Comparison of ENCODE assay signal across 8 cellular contexts in genomic region chr16:73036074-73036826, GRCh38. TPM values are rescaled to one million over a fixed set of nuclear protein-coding genes. Genes with fewer than 3 reads are reported as not detected.
DNase-seq lines count a peak whose midpoint lies in the region; ATAC-seq and TF ChIP-seq lines count a peak whose summit lies in the region.

No MANE protein-coding gene starts in this region.

- POLR2A ChIA-PET in activated naive CD8-positive, alpha-beta T cell treated with anti-CD3 and anti-CD28 coated beads, Interleukin-2, amount 10 ng/mL, durations not matched to agents 7 days and 5 days (lab: Charles Lee): interaction anchor here (0.6 kb wide), 1 partner anchor 902 kb away, joined by 3 read pairs; no protein-coding TSS in a partner anchor

- H3K27ac Mint-ChIP-seq in activated naive CD8-positive, alpha-beta T cell treated with anti-CD3 and anti-CD28 coated beads, Interleukin-2, amount 10 ng/mL, durations not matched to agents 7 days and 5 days: peak overlapping the region; percentile 31
- H3K27ac Mint-ChIP-seq in activated naive CD8-positive, alpha-beta T cell treated with anti-CD3 and anti-CD28 coated beads for 36 hours: no peak overlapping the region
- H3K27ac Mint-ChIP-seq in type B pancreatic cell: peak overlapping the region; percentile 94
- no peak overlapping the region for H3K27ac Mint-ChIP-seq in effector memory CD8-positive, alpha-beta T cell

- TF ChIP-seq CTCF in foreskin keratinocyte (conservative IDR thresholded peaks at IDR 0.05): no peak
- peak; percentile 60 for TF ChIP-seq CTCF in type B pancreatic cell (conservative IDR thresholded peaks at IDR 0.05)

- H3K4me1 Mint-ChIP-seq in activated naive CD8-positive, alpha-beta T cell treated with anti-CD3 and anti-CD28 coated beads, Interleukin-2, amount 10 ng/mL, durations not matched to agents 7 days and 5 days: peaks cover 24% of the 10 kb centered on the region
- peaks cover 14% of the 10 kb centered on the region for H3K4me1 Mint-ChIP-seq in activated naive CD8-positive, alpha-beta T cell treated with anti-CD3 and anti-CD28 coated beads for 36 hours
- H3K4me1 Mint-ChIP-seq in type B pancreatic cell (ENCODE audit: unreplicated experiment): peaks cover 70% of the 10 kb centered on the region
- H3K4me1 Mint-ChIP-seq in effector memory CD8-positive, alpha-beta T cell (ENCODE audit: low read depth in 2 of 2): peaks cover 0 to 4% of the 10 kb centered on the region in 2 donors

- DNase-seq in activated naive CD8-positive, alpha-beta T cell treated with anti-CD3 and anti-CD28 coated beads, Interleukin-2, amount 10 ng/mL, durations not matched to agents 7 days and 5 days: no peak
- no peak for DNase-seq in activated naive CD8-positive, alpha-beta T cell treated with anti-CD3 and anti-CD28 coated beads for 36 hours
- no peak for DNase-seq in foreskin keratinocyte
- DNase-seq in type B pancreatic cell (ENCODE audit: extremely low spot score, unreplicated experiment): no peak
- DNase-seq in NCI-H2081 treated with DMSO at 0.1 percent for 48 hours (lab: John Stamatoyannopoulos, UW): no peak
- no peak for DNase-seq in SK-N-DZ (ENCODE audit: low spot score)
- no peak for DNase-seq in effector memory CD8-positive, alpha-beta T cell

- H3K4me3 Mint-ChIP-seq in activated naive CD8-positive, alpha-beta T cell treated with anti-CD3 and anti-CD28 coated beads, Interleukin-2, amount 10 ng/mL, durations not matched to agents 7 days and 5 days: peak overlapping the region; percentile 32
- H3K4me3 Mint-ChIP-seq in activated naive CD8-positive, alpha-beta T cell treated with anti-CD3 and anti-CD28 coated beads for 36 hours: no peak overlapping the region
- H3K4me3 Mint-ChIP-seq in type B pancreatic cell: peak overlapping the region; percentile 83
- H3K4me3 Mint-ChIP-seq in effector memory CD8-positive, alpha-beta T cell: no peak overlapping the region

- ATAC-seq in activated naive CD8-positive, alpha-beta T cell treated with anti-CD3 and anti-CD28 coated beads, Interleukin-2, amount 10 ng/mL, durations not matched to agents 7 days and 5 days (ENCODE audit: low read depth): no peak
- ATAC-seq in HG03064 (IDR thresholded peaks at IDR 0.05; ENCODE audit: low read depth, unreplicated experiment): peak; percentile 66
- ATAC-seq in foreskin keratinocyte: peak; percentile 16
- ATAC-seq in effector memory CD8-positive, alpha-beta T cell (replicated peaks): no peak

- H3K36me3 Mint-ChIP-seq in activated naive CD8-positive, alpha-beta T cell treated with anti-CD3 and anti-CD28 coated beads, Interleukin-2, amount 10 ng/mL, durations not matched to agents 7 days and 5 days: peaks cover 1% of the 10 kb centered on the region
- H3K36me3 Mint-ChIP-seq in activated naive CD8-positive, alpha-beta T cell treated with anti-CD3 and anti-CD28 coated beads for 36 hours: no peaks in the 10 kb centered on the region
- peaks cover 2% of the 10 kb centered on the region for H3K36me3 Mint-ChIP-seq in type B pancreatic cell
- H3K36me3 Mint-ChIP-seq in effector memory CD8-positive, alpha-beta T cell (ENCODE audit: insufficient read depth): no peaks in the 10 kb centered on the region

- peaks cover 12% of the 10 kb centered on the region for H3K4me1 ChIP-seq in foreskin keratinocyte

- no peaks in the 10 kb centered on the region for H3K27me3 ChIP-seq in foreskin keratinocyte

- H3K9me3 Mint-ChIP-seq in activated naive CD8-positive, alpha-beta T cell treated with anti-CD3 and anti-CD28 coated beads, Interleukin-2, amount 10 ng/mL, durations not matched to agents 7 days and 5 days: no peaks in the 10 kb centered on the region
- H3K9me3 Mint-ChIP-seq in activated naive CD8-positive, alpha-beta T cell treated with anti-CD3 and anti-CD28 coated beads for 36 hours: no peaks in the 10 kb centered on the region
- H3K9me3 Mint-ChIP-seq in type B pancreatic cell: no peaks in the 10 kb centered on the region
- peaks cover 0 to 1% of the 10 kb centered on the region in 2 donors for H3K9me3 Mint-ChIP-seq in effector memory CD8-positive, alpha-beta T cell

- H3K27me3 Mint-ChIP-seq in activated naive CD8-positive, alpha-beta T cell treated with anti-CD3 and anti-CD28 coated beads, Interleukin-2, amount 10 ng/mL, durations not matched to agents 7 days and 5 days: peaks cover 54% of the 10 kb centered on the region
- H3K27me3 Mint-ChIP-seq in activated naive CD8-positive, alpha-beta T cell treated with anti-CD3 and anti-CD28 coated beads for 36 hours: peaks cover 44% of the 10 kb centered on the region
- no peaks in the 10 kb centered on the region for H3K27me3 Mint-ChIP-seq in type B pancreatic cell
- peaks cover 26 to 31% of the 10 kb centered on the region in 2 donors for H3K27me3 Mint-ChIP-seq in effector memory CD8-positive, alpha-beta T cell

- no peak overlapping the region for H3K27ac ChIP-seq in foreskin keratinocyte

RNA-seq across cellular contexts. Expression of gene ZFHX3, which starts 11.7 kb away (rescaled TPM):
- total RNA-seq in activated naive CD8-positive, alpha-beta T cell treated with anti-CD3 and anti-CD28 coated beads, Interleukin-2, amount 10 ng/mL, durations not matched to agents 7 days and 5 days: 1 to 10 TPM; 1.1 to 1.6 TPM
- total RNA-seq in activated naive CD8-positive, alpha-beta T cell treated with anti-CD3 and anti-CD28 coated beads for 36 hours: under 1 TPM; 0.40 to 0.54 TPM
- total RNA-seq in foreskin keratinocyte: 5.9 and 8.9 TPM in 2 replicates
- polyA plus RNA-seq in foreskin keratinocyte: 1.1 and 1.2 TPM in 2 replicates
- total RNA-seq in type B pancreatic cell (ENCODE audit: low replicate concordance): 47.4 and 48.5 TPM in 2 replicates
- 4.9 and 5.5 TPM in 2 replicates for polyA plus RNA-seq in SK-N-DZ (2014; cell fraction: cytosol; rRNA removed)
- 3.0 and 7.3 TPM in 2 replicates for polyA plus RNA-seq in SK-N-DZ (2014; cell fraction: nucleus; rRNA removed)

Comparison
In these comparisons a context has a peak if more than half of its experiments do, and no peak if none do; other contexts are left out.
1. H3K27ac Mint-ChIP-seq: peak in activated naive CD8-positive, alpha-beta T cell treated with anti-CD3 and anti-CD28 coated beads, Interleukin-2, amount 10 ng/mL, durations not matched to agents 7 days and 5 days (single experiment) and type B pancreatic cell (single experiment); none in activated naive CD8-positive, alpha-beta T cell treated with anti-CD3 and anti-CD28 coated beads for 36 hours (single experiment) and effector memory CD8-positive, alpha-beta T cell (0 of 2).
2. H3K4me3 Mint-ChIP-seq: peak in activated naive CD8-positive, alpha-beta T cell treated with anti-CD3 and anti-CD28 coated beads, Interleukin-2, amount 10 ng/mL, durations not matched to agents 7 days and 5 days (single experiment) and type B pancreatic cell (single experiment); none in activated naive CD8-positive, alpha-beta T cell treated with anti-CD3 and anti-CD28 coated beads for 36 hours (single experiment) and effector memory CD8-positive, alpha-beta T cell (0 of 2).
3. ATAC-seq: peak in HG03064 (single experiment) and foreskin keratinocyte (single experiment); none in activated naive CD8-positive, alpha-beta T cell treated with anti-CD3 and anti-CD28 coated beads, Interleukin-2, amount 10 ng/mL, durations not matched to agents 7 days and 5 days (single experiment) and effector memory CD8-positive, alpha-beta T cell (single experiment).